ENCODE assay signal across 12 cellular contexts in genomic region chr15:41561777-41562145, GRCh38. TPM values are rescaled to one million over a fixed set of nuclear protein-coding genes. Genes with fewer than 3 reads are reported as not detected.
A peak's percentile ranks its signal among the peaks of the same experiment; 100 is the strongest.
DNase-seq lines count a peak whose midpoint lies in the region; ATAC-seq and TF ChIP-seq lines count a peak whose summit lies in the region.
"Had no signal": no experiment of that assay in that cellular context is flagged by ENCODE, and none has a peak within 500 bp of the region (broad histone marks: within the 10 kb centered on the region; RNA-seq: fewer than 3 reads in every experiment).

No MANE protein-coding gene starts in this region.

- in situ Hi-C loops in astrocyte of the spinal cord (cut with HindIII; ENCODE audit: low sequenced_read_pairs) = no loop called here

- peak; percentile 44 for TF ChIP-seq CTCF in astrocyte of the spinal cord (IDR thresholded peaks at IDR 0.05; ENCODE audit: low read depth, low read length)
- TF ChIP-seq CTCF in right atrium auricular region (IDR thresholded peaks at IDR 0.05) = peak in 1 of 2 donors; percentile 16
- TF ChIP-seq CTCF in prostate gland (IDR thresholded peaks at IDR 0.05) = no peak

- H3K36me3 ChIP-seq in right atrium auricular region (no peaks in the 10 kb centered on the region), prostate gland (no peaks in the 10 kb centered on the region)

- no peak overlapping the region for H3K4me3 ChIP-seq in astrocyte of the spinal cord (ENCODE audit: low read depth, low read length)
- H3K4me3 ChIP-seq in right atrium auricular region = no peak overlapping the region
- no peak overlapping the region for H3K4me3 ChIP-seq in prostate gland
- H3K4me3 ChIP-seq: skin epidermis had no signal

- H3K9me3 Mint-ChIP-seq in activated CD8-positive, alpha-beta memory T cell treated with anti-CD3 and anti-CD28 coated beads, Interleukin-2, amount 10 ng/mL, durations not matched to agents 7 days and 5 days (ENCODE audit: low read depth) = no peaks in the 10 kb centered on the region

- intact Hi-C loops in prostate gland (cut with DNase I) = no loop called here

- peaks cover 30% of the 10 kb centered on the region for H3K27me3 Mint-ChIP-seq in activated CD8-positive, alpha-beta memory T cell treated with anti-CD3 and anti-CD28 coated beads, Interleukin-2, amount 10 ng/mL, durations not matched to agents 7 days and 5 days

- no peak for ATAC-seq in activated CD8-positive, alpha-beta memory T cell treated with anti-CD3 and anti-CD28 coated beads, Interleukin-2, amount 10 ng/mL, durations not matched to agents 7 days and 5 days

- WGBS in prostate gland = 90% methylated on average over 3 of the region's 3 CpGs

- H3K27ac ChIP-seq in right atrium auricular region (no peak overlapping the region), prostate gland (no peak overlapping the region)
- H3K27ac ChIP-seq: KMS-11, skin epidermis had no signal

- H3K4me1 ChIP-seq in right atrium auricular region (peaks cover 0 to 38% of the 10 kb centered on the region in 2 donors), prostate gland (replicated peaks) (no peaks in the 10 kb centered on the region)

- H3K9me3 ChIP-seq in right atrium auricular region = no peaks in the 10 kb centered on the region
- no peaks in the 10 kb centered on the region for H3K9me3 ChIP-seq in prostate gland

- H3K27ac Mint-ChIP-seq in activated CD8-positive, alpha-beta memory T cell treated with anti-CD3 and anti-CD28 coated beads, Interleukin-2, amount 10 ng/mL, durations not matched to agents 7 days and 5 days = no peak overlapping the region
- H3K27ac Mint-ChIP-seq: activated naive CD8-positive, alpha-beta T cell had no signal

- no peak for TF ChIP-seq POLR2A in prostate gland (IDR thresholded peaks at IDR 0.05)

- no peaks in the 10 kb centered on the region for H3K36me3 Mint-ChIP-seq in activated CD8-positive, alpha-beta memory T cell treated with anti-CD3 and anti-CD28 coated beads, Interleukin-2, amount 10 ng/mL, durations not matched to agents 7 days and 5 days
- H3K36me3 Mint-ChIP-seq: activated naive CD8-positive, alpha-beta T cell had no signal

- no peaks in the 10 kb centered on the region for H3K27me3 ChIP-seq in right atrium auricular region
- no peaks in the 10 kb centered on the region for H3K27me3 ChIP-seq in prostate gland (replicated peaks; ENCODE audit: insufficient read depth)

- peak in 12 of 14 donors; percentile 45 to 88 (median 78) for DNase-seq in C1 segment of cervical spinal cord (lab: John Stamatoyannopoulos, UW)
- peak; percentile 72 for DNase-seq in astrocyte of the spinal cord (ENCODE audit: low read depth, low spot score)
- peak; percentile 69 for DNase-seq in right atrium auricular region (ENCODE audit: low spot score)
- peak; percentile 93 for DNase-seq in pons (ENCODE audit: low spot score)
- DNase-seq in DMS53 (lab: John Stamatoyannopoulos, UW) = no peak
- no peak for DNase-seq in activated CD8-positive, alpha-beta memory T cell treated with anti-CD3 and anti-CD28 coated beads, Interleukin-2, amount 10 ng/mL, durations not matched to agents 7 days and 5 days
- no peak for DNase-seq in prostate gland (ENCODE audit: low spot score)
- DNase-seq in effector CD4-positive, alpha-beta T cell = no peak
- DNase-seq: NCI-H748 treated with DMSO at 0.1 percent for 48 hours had no signal

- CTCF ChIA-PET in activated CD8-positive, alpha-beta memory T cell treated with anti-CD3 and anti-CD28 coated beads, Interleukin-2, amount 10 ng/mL, durations not matched to agents 7 days and 5 days (lab: Charles Lee) = interaction anchor here (0.8 to 1.1 kb wide), 3 partner anchors 9 to 24 kb away, joined by 4 to 5 read pairs (median 4); no protein-coding TSS in a partner anchor

- H3K4me3 Mint-ChIP-seq in activated CD8-positive, alpha-beta memory T cell treated with anti-CD3 and anti-CD28 coated beads, Interleukin-2, amount 10 ng/mL, durations not matched to agents 7 days and 5 days = no peak overlapping the region
- H3K4me3 Mint-ChIP-seq: activated naive CD8-positive, alpha-beta T cell had no signal

- peaks cover 14% of the 10 kb centered on the region for H3K4me1 Mint-ChIP-seq in activated CD8-positive, alpha-beta memory T cell treated with anti-CD3 and anti-CD28 coated beads, Interleukin-2, amount 10 ng/mL, durations not matched to agents 7 days and 5 days

RNA-seq across cellular contexts. Expression of gene TYRO3, which starts 2.7 kb away (rescaled TPM):
- total RNA-seq in right atrium auricular region = 1 to 10 TPM; 4.1 to 8.5 TPM
- under 1 TPM; 0.32 to 0.66 TPM for total RNA-seq in activated CD8-positive, alpha-beta memory T cell treated with anti-CD3 and anti-CD28 coated beads, Interleukin-2, amount 10 ng/mL, durations not matched to agents 7 days and 5 days
- total RNA-seq in prostate gland = 10 to 100 TPM in 1 of 2 donors, 1 to 10 TPM in 1; 5.2 to 99.6 TPM

RNA-seq across cellular contexts. Expression of gene RPAP1, which starts 17.7 kb away (rescaled TPM):
- total RNA-seq in right atrium auricular region = 10 to 100 TPM; 10.4 to 25.3 TPM
- 10 to 100 TPM; 38.2 to 40.0 TPM for total RNA-seq in activated CD8-positive, alpha-beta memory T cell treated with anti-CD3 and anti-CD28 coated beads, Interleukin-2, amount 10 ng/mL, durations not matched to agents 7 days and 5 days
- total RNA-seq in prostate gland = 10 to 100 TPM; 17.0 to 47.3 TPM

RNA-seq across cellular contexts. Expression of gene LTK, which starts 48.1 kb away (rescaled TPM):
- total RNA-seq in right atrium auricular region (under 1 TPM in 1 of 2 donors, not detected in 1; 0.98 TPM), prostate gland (1 to 10 TPM in 1 of 2 donors, not detected in 1; 1.5 TPM)
- under 1 TPM; 0.20 to 0.30 TPM for total RNA-seq in activated CD8-positive, alpha-beta memory T cell treated with anti-CD3 and anti-CD28 coated beads, Interleukin-2, amount 10 ng/mL, durations not matched to agents 7 days and 5 days

Comparison
In these comparisons a context has a peak if more than half of its experiments do, and no peak if none do; other contexts are left out.
1. DNase-seq: peak in C1 segment of cervical spinal cord (12 of 14), astrocyte of the spinal cord (single experiment), right atrium auricular region (single experiment) and pons (single experiment); none in DMS53 (single experiment), activated CD8-positive, alpha-beta memory T cell treated with anti-CD3 and anti-CD28 coated beads, Interleukin-2, amount 10 ng/mL, durations not matched to agents 7 days and 5 days (single experiment), prostate gland (single experiment) and effector CD4-positive, alpha-beta T cell (single experiment).